In genomic region chr6:93013054-93013453, GRCh38 we compare ENCODE assay signal across 26 cellular contexts.
"Had no signal": no experiment of that assay in that cellular context is flagged by ENCODE, and none has a peak within 500 bp of the region (broad histone marks: within the 10 kb centered on the region; RNA-seq: fewer than 3 reads in every experiment).

No MANE protein-coding gene starts in this region.

- ATAC-seq: effector memory CD8-positive, alpha-beta T cell; esophagus mucosa; gastrocnemius medialis; heart right ventricle; left cardiac atrium; left lung; left ventricle myocardium superior had no signal

- H3K9me3 ChIP-seq: colonic mucosa, esophagus squamous epithelium, gastrocnemius medialis, heart right ventricle, left lung had no signal

- H3K4me1 ChIP-seq: colonic mucosa, esophagus squamous epithelium, gastrocnemius medialis, heart right ventricle, left lung had no signal

- FAIRE-seq: endometrium, islet of Langerhans, keratinocyte had no signal

- H3K27ac ChIP-seq: colonic mucosa, epithelial cell of prostate, esophagus squamous epithelium, gastrocnemius medialis, heart right ventricle, left lung had no signal

- H3K4me3 ChIP-seq: colonic mucosa, esophagus squamous epithelium, gastrocnemius medialis, heart right ventricle, left lung, lung had no signal

- H3K36me3 ChIP-seq: colonic mucosa, esophagus squamous epithelium, gastrocnemius medialis, heart right ventricle, left lung had no signal

- DNase-seq: colonic mucosa; cortex of kidney; effector CD8-positive, alpha-beta T cell; effector memory CD8-positive, alpha-beta T cell; endodermal cell; erythroblast; esophagus squamous epithelium; foreskin fibroblast; foreskin melanocyte; gastrocnemius medialis; glutamatergic neuron; head of caudate nucleus; heart right ventricle; hippocampal formation; left cardiac atrium; left lung; left ventricle myocardium superior; mammary epithelial cell; mesendoderm; midbrain had no signal

- H3K27me3 ChIP-seq: colonic mucosa, esophagus squamous epithelium, gastrocnemius medialis, heart right ventricle, left lung had no signal
